Comparison of ENCODE assay signal across 25 cellular contexts in the genomic region with DNA sequence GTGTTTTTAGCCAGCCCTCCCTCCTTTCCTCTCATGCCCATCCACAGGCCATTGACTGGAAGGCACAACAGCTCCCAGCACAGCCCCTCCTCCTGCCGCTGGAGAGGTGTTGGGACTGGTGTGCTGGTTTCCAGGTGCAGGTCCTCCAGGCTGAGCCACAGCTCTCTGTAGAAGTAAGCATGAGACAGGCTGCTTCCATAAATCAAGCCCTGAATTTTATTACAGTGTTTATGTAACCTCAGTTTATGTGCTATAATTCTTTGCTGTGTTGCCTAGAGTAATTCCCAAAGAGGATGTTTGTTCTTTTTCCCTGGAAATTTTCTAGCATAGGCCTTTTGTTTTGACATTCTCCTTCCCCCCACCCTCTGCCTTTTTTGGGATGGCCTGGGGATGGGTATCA.
DNase-seq lines count a peak whose midpoint lies in the region; ATAC-seq and TF ChIP-seq lines count a peak whose summit lies in the region.
"Had no signal": no experiment of that assay in that cellular context is flagged by ENCODE, and none has a peak within 500 bp of the region (broad histone marks: within the 10 kb centered on the region; RNA-seq: fewer than 3 reads in every experiment).

No MANE protein-coding gene starts in this region.

- TF ChIP-seq CTCF in BE2C (IDR thresholded peaks at IDR 0.05; ENCODE audit: low read depth, low read length) (no peak), H9 (conservative IDR thresholded peaks at IDR 0.05) (no peak), foreskin fibroblast (IDR thresholded peaks at IDR 0.05; ENCODE audit: low read depth, low read length) (no peak), esophagus muscularis mucosa (IDR thresholded peaks at IDR 0.05) (no peak)

- no peak overlapping the region for H3K56ac ChIP-seq in H9 (ENCODE audit: insufficient read length, low read depth, low read length)

- no peak overlapping the region for H4K91ac ChIP-seq in H9 (ENCODE audit: insufficient read length, low read depth, low read length)

- no peak overlapping the region for H2BK20ac ChIP-seq in H9 (ENCODE audit: low read depth, low read length, poor library complexity, severe bottlenecking)

- H3K27ac Mint-ChIP-seq in H9 = 0 out of 7 replicates have a peak overlapping the region, but pooled peaks of 2 of the 3 experiments have one; percentile 10 to 35
- H3K27ac Mint-ChIP-seq: activated CD8-positive, alpha-beta T cell treated with anti-CD3 and anti-CD28 coated beads for 36 hours; activated naive CD4-positive, alpha-beta T cell treated with anti-CD3 and anti-CD28 coated beads, Interleukin-2, amount 10 ng/mL, durations not matched to agents 7 days and 5 days; CD4-positive, alpha-beta memory T cell; HFFc6; stimulated activated naive CD8-positive, alpha-beta T cell treated with anti-CD3 and anti-CD28 coated beads, Interleukin-15, amount 100 ng/mL, for 72 hours had no signal

- H3K14ac ChIP-seq in H9 (ENCODE audit: insufficient read depth, low read length) = no peak overlapping the region

- H4K20me1 ChIP-seq in H9 (ENCODE audit: control insufficient read depth, insufficient read depth, insufficient read length) = no peaks in the 10 kb centered on the region

- H2BK12ac ChIP-seq in H9 (ENCODE audit: insufficient read length, low read depth, low read length) = no peak overlapping the region

- no peak overlapping the region for H2BK5ac ChIP-seq in H9 (ENCODE audit: insufficient read length, low read length)

- intact Hi-C loops in esophagus muscularis mucosa (cut with DNase I) = loop anchor here (5.0 kb wide), 1 partner anchor 653 kb away; no protein-coding TSS in a partner anchor

- no peak overlapping the region for H3K4ac ChIP-seq in H9 (ENCODE audit: low read depth, low read length)

- no peak overlapping the region for H3T11ph ChIP-seq in H9 (ENCODE audit: low read length)

- H3K4me3 Mint-ChIP-seq in H9 = no peak overlapping the region
- H3K4me3 Mint-ChIP-seq: activated CD8-positive, alpha-beta T cell treated with anti-CD3 and anti-CD28 coated beads for 36 hours; activated naive CD4-positive, alpha-beta T cell treated with anti-CD3 and anti-CD28 coated beads, Interleukin-2, amount 10 ng/mL, durations not matched to agents 7 days and 5 days; CD4-positive, alpha-beta memory T cell; HFFc6; stimulated activated naive CD8-positive, alpha-beta T cell treated with anti-CD3 and anti-CD28 coated beads, Interleukin-15, amount 100 ng/mL, for 72 hours had no signal

- H3K4me3 ChIP-seq in BE2C (ENCODE audit: low read depth, low read length) (no peak overlapping the region), foreskin fibroblast (ENCODE audit: low read depth in 1 of 2, low read length in 2 of 2) (no peak overlapping the region), esophagus muscularis mucosa (no peak overlapping the region)
- H3K4me3 ChIP-seq: Peyer's patch, tibial nerve had no signal

- H3K9me3 ChIP-seq in BE2C (no peaks in the 10 kb centered on the region), H9 (ENCODE audit: control insufficient read depth, low read depth, low read length) (no peaks in the 10 kb centered on the region), esophagus muscularis mucosa (no peaks in the 10 kb centered on the region)
- H3K9me3 ChIP-seq: Peyer's patch, tibial nerve had no signal

- H3K4me1 Mint-ChIP-seq in H9 = peaks cover 16 to 17% of the 10 kb centered on the region in 2 experiments
- H3K4me1 Mint-ChIP-seq: activated naive CD4-positive, alpha-beta T cell treated with anti-CD3 and anti-CD28 coated beads, Interleukin-2, amount 10 ng/mL, durations not matched to agents 7 days and 5 days; CD4-positive, alpha-beta memory T cell; stimulated activated naive CD8-positive, alpha-beta T cell treated with anti-CD3 and anti-CD28 coated beads, Interleukin-15, amount 100 ng/mL, for 72 hours had no signal

- H3K23ac ChIP-seq in H9 (ENCODE audit: insufficient read length, low read depth, low read length) = no peak overlapping the region

- no peaks in the 10 kb centered on the region for H3K9me3 Mint-ChIP-seq in H9
- H3K9me3 Mint-ChIP-seq: activated CD8-positive, alpha-beta T cell treated with anti-CD3 and anti-CD28 coated beads for 36 hours; activated naive CD4-positive, alpha-beta T cell treated with anti-CD3 and anti-CD28 coated beads, Interleukin-2, amount 10 ng/mL, durations not matched to agents 7 days and 5 days; CD4-positive, alpha-beta memory T cell; stimulated activated naive CD8-positive, alpha-beta T cell treated with anti-CD3 and anti-CD28 coated beads, Interleukin-15, amount 100 ng/mL, for 72 hours had no signal

- no peaks in the 10 kb centered on the region for H3K79me1 ChIP-seq in H9 (ENCODE audit: insufficient read depth, low read depth, low read length, poor library complexity, severe bottlenecking)

- no peak overlapping the region for H2AFZ ChIP-seq in H9 (ENCODE audit: low read length)

- no peak for TF ChIP-seq POLR2A in esophagus muscularis mucosa (IDR thresholded peaks at IDR 0.05; ENCODE audit: low read depth)

- WGBS in H9 (ENCODE audit: extremely low coverage, insufficient read length, low lambda C conversion rate) = no CpG with 5 or more reads among the region's 1 CpG
- WGBS in esophagus muscularis mucosa = 80% methylated on average over 1 of the region's 1 CpG

- TF ChIP-seq EP300 in esophagus muscularis mucosa (IDR thresholded peaks at IDR 0.05) = no peak

- no peaks in the 10 kb centered on the region for H3K36me3 Mint-ChIP-seq in H9 (ENCODE audit: insufficient read depth in 1 of 3, low read depth in 3 of 3)
- H3K36me3 Mint-ChIP-seq: activated naive CD4-positive, alpha-beta T cell treated with anti-CD3 and anti-CD28 coated beads, Interleukin-2, amount 10 ng/mL, durations not matched to agents 7 days and 5 days; CD4-positive, alpha-beta memory T cell had no signal

- no peaks in the 10 kb centered on the region for H3K27me3 Mint-ChIP-seq in H9 (ENCODE audit: low read depth)
- H3K27me3 Mint-ChIP-seq: activated CD8-positive, alpha-beta T cell treated with anti-CD3 and anti-CD28 coated beads for 36 hours; activated naive CD4-positive, alpha-beta T cell treated with anti-CD3 and anti-CD28 coated beads, Interleukin-2, amount 10 ng/mL, durations not matched to agents 7 days and 5 days; CD4-positive, alpha-beta memory T cell; stimulated activated naive CD8-positive, alpha-beta T cell treated with anti-CD3 and anti-CD28 coated beads, Interleukin-15, amount 100 ng/mL, for 72 hours had no signal

- H3K4me1 ChIP-seq in BE2C (peaks cover 32% of the 10 kb centered on the region), H9 (ENCODE audit: insufficient read depth, low read length) (peaks cover 5% of the 10 kb centered on the region; the same call in 1 of the 2 replicates), esophagus muscularis mucosa (peaks cover 11 to 33% (median 16%) of the 10 kb centered on the region in 4 donors)
- H3K4me1 ChIP-seq: foreskin keratinocyte had no signal

- H4K8ac ChIP-seq in H9 (replicated peaks; ENCODE audit: insufficient read length, low read depth, low read length) = no peak overlapping the region

- H3K4me2 ChIP-seq in H9 (ENCODE audit: insufficient read depth, insufficient read length, low read length) = no peak overlapping the region

- no peak overlapping the region for H3K9ac ChIP-seq in H9 (ENCODE audit: extremely low read depth, insufficient read length, low read length)

- H3K27me3 ChIP-seq in BE2C (no peaks in the 10 kb centered on the region), H9 (ENCODE audit: insufficient read depth, low read length) (no peaks in the 10 kb centered on the region), esophagus muscularis mucosa (no peaks in the 10 kb centered on the region)
- H3K27me3 ChIP-seq: foreskin keratinocyte, Peyer's patch, tibial nerve had no signal

- no peak overlapping the region for H2BK15ac ChIP-seq in H9 (ENCODE audit: low read depth, low read length)

- H3K36me3 ChIP-seq in BE2C (no peaks in the 10 kb centered on the region), esophagus muscularis mucosa (no peaks in the 10 kb centered on the region)
- H3K36me3 ChIP-seq: Peyer's patch, tibial nerve had no signal

- no peak overlapping the region for H3K27ac ChIP-seq in H9 (ENCODE audit: insufficient read length, low read depth, low read length)
- no peak overlapping the region for H3K27ac ChIP-seq in esophagus muscularis mucosa (replicated peaks in 1 of 4)
- H3K27ac ChIP-seq: foreskin keratinocyte, Peyer's patch, tibial nerve had no signal

- H3K23me2 ChIP-seq in H9 (ENCODE audit: insufficient read length, low read depth, low read length, poor library complexity, severe bottlenecking) = no peaks in the 10 kb centered on the region

- H3K79me2 ChIP-seq in H9 (ENCODE audit: insufficient read depth, low read length) = no peaks in the 10 kb centered on the region

- no peak overlapping the region for H3K18ac ChIP-seq in H9 (ENCODE audit: insufficient read length, low read depth, low read length)

- no peak overlapping the region for H4K5ac ChIP-seq in H9 (ENCODE audit: insufficient read length, low read depth, low read length)

- ATAC-seq in GM18498 (IDR thresholded peaks at IDR 0.05; ENCODE audit: unreplicated experiment) = no peak
- ATAC-seq in HG02759 (IDR thresholded peaks at IDR 0.05; ENCODE audit: unreplicated experiment) = no peak
- ATAC-seq: activated CD8-positive, alpha-beta T cell treated with anti-CD3 and anti-CD28 coated beads for 36 hours; foreskin keratinocyte; stimulated activated naive CD8-positive, alpha-beta T cell treated with anti-CD3 and anti-CD28 coated beads, Interleukin-15, amount 100 ng/mL, for 72 hours had no signal

- peak; percentile 53 for DNase-seq in BE2C
- peak; percentile 72 for DNase-seq in H9
- peak; percentile 72 for DNase-seq in SHP77 treated with DMSO at 0.1 percent for 48 hours (lab: John Stamatoyannopoulos, UW)
- DNase-seq in iPS-NIHi7 (ENCODE audit: extremely low spot score) = peak; percentile 56
- no peak for DNase-seq in foreskin fibroblast
- no peak for DNase-seq in esophagus muscularis mucosa (ENCODE audit: extremely low spot score)
- DNase-seq: activated CD4-positive, CD25-positive, alpha-beta regulatory T cell; activated CD8-positive, alpha-beta T cell treated with anti-CD3 and anti-CD28 coated beads for 36 hours; activated naive CD4-positive, alpha-beta T cell treated with anti-CD3 and anti-CD28 coated beads, Interleukin-2, amount 10 ng/mL, durations not matched to agents 7 days and 5 days; activated T-cell treated with anti-CD3 and anti-CD28 coated beads, Interleukin-2, amount 50 U/mL, for 48 hours; caudate nucleus; foreskin keratinocyte; HFFc6; kidney; mammary epithelial cell; NCI-H2107; occipital lobe; Peyer's patch; stimulated activated CD4-positive, alpha-beta T cell treated with anti-CD3 and anti-CD28 coated beads, Interleukin-4, amount 100 ng/mL, for 4 hours; stimulated activated naive CD8-positive, alpha-beta T cell treated with anti-CD3 and anti-CD28 coated beads, Interleukin-15, amount 100 ng/mL, for 72 hours; T1000 had no signal

- H2AK5ac ChIP-seq in H9 (ENCODE audit: insufficient read length, low read length) = no peak overlapping the region

- no peak overlapping the region for H2BK120ac ChIP-seq in H9 (ENCODE audit: low read depth, low read length, poor library complexity, severe bottlenecking)

Comparison
In these comparisons a context has a peak if more than half of its experiments do, and no peak if none do; other contexts are left out.
1. DNase-seq: peak in BE2C (single experiment), H9 (single experiment), SHP77 treated with DMSO at 0.1 percent for 48 hours (single experiment) and iPS-NIHi7 (single experiment); none in foreskin fibroblast (0 of 2) and esophagus muscularis mucosa (single experiment).